Comparison of ENCODE assay signal across 26 cellular contexts in genomic region chr11:125479113-125479512, GRCh38. TPM values are rescaled to one million over a fixed set of nuclear protein-coding genes. Genes with fewer than 3 reads are reported as not detected.
"Had no signal": no experiment of that assay in that cellular context is flagged by ENCODE, and none has a peak within 500 bp of the region (broad histone marks: within the 10 kb centered on the region; RNA-seq: fewer than 3 reads in every experiment).

No MANE protein-coding gene starts in this region.

- DNase-seq: activated CD4-positive, alpha-beta T cell treated with anti-CD3 and anti-CD28 coated beads, Interleukin-2, amount 10 ng/mL, durations not matched to agents 24 days and 14 days; activated CD4-positive, alpha-beta T cell treated with anti-CD3 and anti-CD28 coated beads, Interleukin-2, amount 50 U/mL, for 4 hours; activated CD8-positive, alpha-beta T cell treated with anti-CD3 and anti-CD28 coated beads for 36 hours; activated gamma-delta T cell; activated naive CD4-positive, alpha-beta T cell treated with Interleukin-2 at 50 U/mL for 16 hours; activated naive CD8-positive, alpha-beta T cell treated with anti-CD3 and anti-CD28 coated beads, Interleukin-2, amount 10 ng/mL, durations not matched to agents 7 days and 5 days; activated T-cell treated with anti-CD3 and anti-CD28 coated beads, Interleukin-2, amount 50 U/mL, for 1 hour; activated T-cell treated with anti-CD3 and anti-CD28 coated beads, Interleukin-2, amount 50 U/mL, for 72 hours; amygdala; body of pancreas; central memory CD4-positive, alpha-beta T cell; Kasumi-1; MG63; NCI-H1048; NCI-H1105 treated with DMSO at 0.1 percent for 48 hours; NCI-H1436; NCI-H1694; NCI-H1930; NCI-H2081 treated with DMSO at 0.1 percent for 48 hours; NCI-H345; Peyer's patch; RPMI8226; SHP77 treated with DMSO at 0.1 percent for 48 hours; SK-N-SH had no signal

- H3K9me2 ChIP-seq: SK-N-SH had no signal

- H3K4me3 ChIP-seq: body of pancreas, MG63, Peyer's patch, SJSA1 had no signal

- H3K9me3 ChIP-seq: body of pancreas, MG63, Peyer's patch, SJSA1, SK-N-SH had no signal

- H3K27me3 ChIP-seq: body of pancreas, MG63, Peyer's patch, SJSA1 had no signal

- H3K36me3 ChIP-seq: MG63, Peyer's patch, SJSA1 had no signal

- H3K4me2 ChIP-seq: SK-N-SH had no signal

- ATAC-seq: activated CD8-positive, alpha-beta T cell treated with anti-CD3 and anti-CD28 coated beads for 36 hours; activated T-cell treated with anti-CD3 and anti-CD28 coated beads, Interleukin-2, amount 50 U/mL, for 72 hours; activated T-helper 17 cell treated with anti-CD3 and anti-CD28 coated beads, Interleukin-2, amount 50 U/mL, for 72 hours; body of pancreas had no signal

- H3K27ac ChIP-seq: body of pancreas, Peyer's patch, SJSA1 had no signal

- H3K4me1 ChIP-seq: body of pancreas, Peyer's patch, SJSA1 had no signal

RNA-seq across cellular contexts. Expression of gene FEZ1, which starts 17.0 kb away (rescaled TPM):
- total RNA-seq: SJSA1 had no signal
